ENCODE assay signal across 8 cellular contexts in the genomic region with DNA sequence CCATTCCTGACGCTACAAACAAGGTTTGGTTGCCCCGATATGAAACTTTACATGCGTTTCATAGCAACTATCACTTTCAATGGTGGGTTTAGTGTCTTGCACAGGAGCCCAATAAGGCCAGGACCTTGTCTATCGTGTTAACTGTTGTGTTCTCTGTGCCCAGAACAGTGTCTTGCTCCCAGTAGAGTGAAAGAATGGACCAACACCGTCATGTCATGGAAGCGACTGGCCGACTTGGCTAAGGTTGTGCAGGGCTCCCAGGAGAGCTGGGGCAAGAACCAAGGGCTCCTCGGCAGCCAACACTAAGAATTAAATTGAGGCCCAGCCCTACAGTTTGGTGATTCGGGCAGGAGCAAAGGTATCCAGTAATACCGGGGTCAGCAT. TPM values are rescaled to one million over a fixed set of nuclear protein-coding genes. Genes with fewer than 3 reads are reported as not detected.
DNase-seq lines count a peak whose midpoint lies in the region; ATAC-seq, FAIRE-seq and TF ChIP-seq lines count a peak whose summit lies in the region.

No MANE protein-coding gene starts in this region.

- H3K27me3 ChIP-seq in HAP-1 (ENCODE audit: low read depth): no peaks in the 10 kb centered on the region
- H3K27me3 ChIP-seq in iPS DF 6.9 (ENCODE audit: control insufficient read depth, insufficient read depth, low read length): peaks cover 4% of the 10 kb centered on the region; the same call in 1 of the 2 replicates
- H3K27me3 ChIP-seq in small intestine (ENCODE audit: control insufficient read depth in 2 of 2, insufficient read depth in 2 of 2, low read length in 2 of 2): no peaks in the 10 kb centered on the region

- H3K4me3 Mint-ChIP-seq in activated naive CD8-positive, alpha-beta T cell treated with anti-CD3 and anti-CD28 coated beads for 36 hours: peak overlapping the region; percentile 73

- FAIRE-seq in small intestine (lab: Jason Lieb, UNC) (no peak), GM12891 (lab: Jason Lieb, UNC) (no peak)

- H3K9me3 Mint-ChIP-seq in activated naive CD8-positive, alpha-beta T cell treated with anti-CD3 and anti-CD28 coated beads for 36 hours: no peaks in the 10 kb centered on the region

- peaks cover 22% of the 10 kb centered on the region for H3K4me1 Mint-ChIP-seq in activated naive CD8-positive, alpha-beta T cell treated with anti-CD3 and anti-CD28 coated beads for 36 hours

- H3K9me3 ChIP-seq in HAP-1 (no peaks in the 10 kb centered on the region), iPS DF 6.9 (ENCODE audit: control insufficient read depth, insufficient read depth, low read length) (no peaks in the 10 kb centered on the region), small intestine (ENCODE audit: control insufficient read depth, low read depth) (no peaks in the 10 kb centered on the region)

- no peak for DNase-seq in HAP-1 (ENCODE audit: low spot score in 2 of 2)
- DNase-seq in activated naive CD8-positive, alpha-beta T cell treated with anti-CD3 and anti-CD28 coated beads for 36 hours: no peak
- DNase-seq in iPS DF 6.9 (ENCODE audit: low read depth, low spot score): no peak
- DNase-seq in small intestine: peak; percentile 27
- no peak for DNase-seq in GM12891 (ENCODE audit: insufficient read length, low spot score)
- no peak for DNase-seq in NCI-H2081 treated with DMSO at 0.1 percent for 48 hours (lab: John Stamatoyannopoulos, UW)
- no peak for DNase-seq in COR-L47 (lab: John Stamatoyannopoulos, UW)

- H3K27me3 Mint-ChIP-seq in activated naive CD8-positive, alpha-beta T cell treated with anti-CD3 and anti-CD28 coated beads for 36 hours: peaks cover 9% of the 10 kb centered on the region

- no peak for TF ChIP-seq POLR2A in GM12891 (IDR thresholded peaks at IDR 0.05; ENCODE audit: low read depth, low read length)

- WGBS in iPS DF 6.9 (ENCODE audit: insufficient coverage, insufficient read length): no CpG with 5 or more reads among the region's 10 CpGs
- WGBS in small intestine, 3 donors: 12 to 29% (median 18%) methylated on average over 10 of the region's 10 CpGs

- H3K36me3 ChIP-seq in HAP-1 (replicated peaks) (no peaks in the 10 kb centered on the region), iPS DF 6.9 (ENCODE audit: control insufficient read depth, insufficient read depth, low read length) (no peaks in the 10 kb centered on the region), small intestine (ENCODE audit: control insufficient read depth in 2 of 2, insufficient read depth in 2 of 2, low read length in 2 of 2) (no peaks in the 10 kb centered on the region)

- H3K4me1 ChIP-seq in HAP-1 (peaks cover 13% of the 10 kb centered on the region), iPS DF 6.9 (ENCODE audit: control insufficient read depth, insufficient read depth, low read length) (no peaks in the 10 kb centered on the region; the same call in 1 of the 2 replicates), small intestine (ENCODE audit: control insufficient read depth in 2 of 2, insufficient read depth in 1 of 2, low read depth in 1 of 2, low read length in 1 of 2) (peaks cover 1 to 4% of the 10 kb centered on the region in 2 donors)

- peaks cover 3% of the 10 kb centered on the region for H3K36me3 Mint-ChIP-seq in activated naive CD8-positive, alpha-beta T cell treated with anti-CD3 and anti-CD28 coated beads for 36 hours

- in situ Hi-C loops in HAP-1 (cut with MboI; ENCODE audit: low sequenced_read_pairs): no loop called here

- H3K27ac Mint-ChIP-seq in activated naive CD8-positive, alpha-beta T cell treated with anti-CD3 and anti-CD28 coated beads for 36 hours: no peak overlapping the region

- H3K4me3 ChIP-seq in HAP-1 (peak overlapping the region; percentile 27), iPS DF 6.9 (ENCODE audit: low read length) (peak overlapping the region; percentile 67; the same call in 1 of the 2 replicates), small intestine (ENCODE audit: low read depth in 1 of 2, low read length in 2 of 2) (peak overlapping the region in 1 of 2 donors; percentile 74)

- H3K27ac ChIP-seq in iPS DF 6.9 (ENCODE audit: low read length) (no peak overlapping the region), small intestine (ENCODE audit: low read depth in 1 of 2, low read length in 1 of 2) (peak overlapping the region; percentile 73 to 93)

- ATAC-seq in GM18519 (IDR thresholded peaks at IDR 0.05; ENCODE audit: low FRiP score, unreplicated experiment): no peak

TF ChIP-seq in GM12891, 5 proteins besides CTCF, POLR2A, EP300 and RAD21:
- no peak for TF ChIP-seq POLR2AphosphoS5 (IDR thresholded peaks at IDR 0.05; ENCODE audit: low read depth, low read length)
- no peak for TF ChIP-seq POU2F2 (IDR thresholded peaks at IDR 0.05; ENCODE audit: low read depth, low read length)
- no peak for TF ChIP-seq PAX5 (IDR thresholded peaks at IDR 0.05; ENCODE audit: insufficient read depth, low read length, severe bottlenecking)
- no peak for TF ChIP-seq TAF1 (IDR thresholded peaks at IDR 0.05; ENCODE audit: low read depth, low read length)
- TF ChIP-seq SPI1 (IDR thresholded peaks at IDR 0.05; ENCODE audit: low read depth, low read length): no peak

RNA-seq across cellular contexts. Expression of gene ARHGEF37, which starts 0.5 kb away (rescaled TPM):
- total RNA-seq in activated naive CD8-positive, alpha-beta T cell treated with anti-CD3 and anti-CD28 coated beads for 36 hours: 1 to 10 TPM; 1.4 to 2.3 TPM
- 1 to 10 TPM; 3.8 to 8.7 (median 4.2) TPM for polyA plus RNA-seq in small intestine
- 0.09 TPM for polyA plus RNA-seq in GM12891 (2012; ENCODE audit: low read depth, missing spikeins)

RNA-seq across cellular contexts. Expression of gene CSNK1A1, which starts 29.6 kb away (rescaled TPM):
- total RNA-seq in activated naive CD8-positive, alpha-beta T cell treated with anti-CD3 and anti-CD28 coated beads for 36 hours: 100 to 1,000 TPM; 182 to 185 TPM
- polyA plus RNA-seq in small intestine: 100 to 1,000 TPM in 1 of 3 donors, 10 to 100 TPM in 2; 58.6 to 105 (median 64.2) TPM
- 64.7 TPM for polyA plus RNA-seq in GM12891 (2012; ENCODE audit: low read depth, missing spikeins)
